10 cellular contexts compared by ENCODE assay signal in the genomic region with DNA sequence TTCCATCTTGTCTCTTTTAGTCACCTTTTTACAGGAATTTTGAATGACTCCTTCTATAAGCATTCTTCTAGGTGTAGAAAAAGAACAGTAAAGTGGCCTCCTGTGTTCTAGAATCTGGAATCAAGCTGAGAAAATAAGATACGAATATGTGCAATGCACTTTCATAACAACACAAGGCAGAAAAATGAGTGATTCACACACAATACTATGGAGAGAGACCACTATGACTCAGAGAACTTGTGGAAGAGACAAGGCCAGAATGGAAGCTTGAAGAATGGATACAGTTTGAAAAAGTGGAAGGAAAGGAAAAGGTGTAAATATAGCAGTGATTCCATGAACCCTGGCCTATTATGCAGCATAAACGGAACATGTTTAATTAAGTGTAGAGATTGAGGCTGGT. TPM values are rescaled to one million over a fixed set of nuclear protein-coding genes. Genes with fewer than 3 reads are reported as not detected.
A peak's percentile ranks its signal among the peaks of the same experiment; 100 is the strongest.
DNase-seq lines count a peak whose midpoint lies in the region; ATAC-seq and TF ChIP-seq lines count a peak whose summit lies in the region.
"Had no signal": no experiment of that assay in that cellular context is flagged by ENCODE, and none has a peak within 500 bp of the region (broad histone marks: within the 10 kb centered on the region; RNA-seq: fewer than 3 reads in every experiment).

No MANE protein-coding gene starts in this region.

- peaks cover 5% of the 10 kb centered on the region; the same call in 1 of the 2 replicates for H3F3A ChIP-seq in MM.1S (ENCODE audit: insufficient read depth, low read length)

- H3K79me2 ChIP-seq in MM.1S (ENCODE audit: low read length): no peaks in the 10 kb centered on the region
- H3K79me2 ChIP-seq: parathyroid adenoma had no signal

- no peak overlapping the region for H2AK5ac ChIP-seq in mesenchymal stem cell (ENCODE audit: low read length, severe bottlenecking)

- H2BK15ac ChIP-seq in mesenchymal stem cell (ENCODE audit: low read depth, poor library complexity, severe bottlenecking): no peak overlapping the region

- DNase-seq in GM03348 (ENCODE audit: low spot score): peak; percentile 19
- no peak for DNase-seq in MM.1S
- DNase-seq in astrocyte of the hippocampus (ENCODE audit: low read depth, low spot score): peak; percentile 49
- peak; percentile 68 for DNase-seq in mesenchymal stem cell
- DNase-seq in posterior vena cava (ENCODE audit: low spot score): no peak
- no peak for DNase-seq in DMS79 (lab: John Stamatoyannopoulos, UW)
- DNase-seq: activated CD4-positive, alpha-beta T cell treated with anti-CD3 and anti-CD28 coated beads, Interleukin-2, amount 50 U/mL, for 4 hours had no signal

- H2BK120ac ChIP-seq in mesenchymal stem cell (ENCODE audit: low read depth, low read length): no peak overlapping the region

- no peak overlapping the region for H2AFZ ChIP-seq in MM.1S (ENCODE audit: low read length)
- no peak overlapping the region for H2AFZ ChIP-seq in mesenchymal stem cell (ENCODE audit: low read depth, low read length)
- H2AFZ ChIP-seq: parathyroid adenoma had no signal

- H3K9me2 ChIP-seq in MM.1S (replicated peaks; ENCODE audit: insufficient read depth, low read length): no peaks in the 10 kb centered on the region

- H3K79me1 ChIP-seq in mesenchymal stem cell (replicated peaks; ENCODE audit: low read length, poor library complexity, severe bottlenecking): no peaks in the 10 kb centered on the region

- no peak overlapping the region for H3K23ac ChIP-seq in mesenchymal stem cell (ENCODE audit: low read length in 2 of 2)

- H3K9ac ChIP-seq in MM.1S (ENCODE audit: low read length) (no peak overlapping the region), mesenchymal stem cell (ENCODE audit: low read length) (peak overlapping the region; percentile 31)
- H3K9ac ChIP-seq: parathyroid adenoma had no signal

- no peaks in the 10 kb centered on the region for H3K27me3 ChIP-seq in MM.1S (replicated peaks; ENCODE audit: insufficient read depth, low read length)
- H3K27me3 ChIP-seq in mesenchymal stem cell (ENCODE audit: control insufficient read depth in 1 of 2, insufficient read depth in 1 of 2, low read length in 2 of 2): no peaks in the 10 kb centered on the region

- H3K27ac ChIP-seq in MM.1S (ENCODE audit: low read length): no peak overlapping the region
- H3K27ac ChIP-seq in mesenchymal stem cell (ENCODE audit: low read length, poor library complexity, severe bottlenecking): no peak overlapping the region
- H3K27ac ChIP-seq: parathyroid adenoma had no signal

- intact Hi-C loops in posterior vena cava (cut with DNase I): no loop called here

- no peak overlapping the region for H2BK12ac ChIP-seq in mesenchymal stem cell (ENCODE audit: low read length in 2 of 2)

- H3K4me1 ChIP-seq in MM.1S (ENCODE audit: low read length) (peaks cover 14% of the 10 kb centered on the region), mesenchymal stem cell (ENCODE audit: control insufficient read depth, insufficient read depth, low read depth, low read length) (no peaks in the 10 kb centered on the region)
- H3K4me1 ChIP-seq: parathyroid adenoma had no signal

- WGBS in mesenchymal stem cell: 92% methylated on average over 1 of the region's 2 CpGs

- H3K36me3 ChIP-seq in MM.1S (replicated peaks; ENCODE audit: insufficient read depth, low read length) (no peaks in the 10 kb centered on the region), mesenchymal stem cell (ENCODE audit: control insufficient read depth in 1 of 2, insufficient read depth in 2 of 2, low read depth in 1 of 2, low read length in 2 of 2) (no peaks in the 10 kb centered on the region)

- no peak overlapping the region for H3K14ac ChIP-seq in mesenchymal stem cell (ENCODE audit: low read length in 2 of 2)

- no peak overlapping the region for H3K4ac ChIP-seq in mesenchymal stem cell (ENCODE audit: low read depth in 1 of 2, low read length in 2 of 2)

- no peak overlapping the region for H2BK5ac ChIP-seq in mesenchymal stem cell (ENCODE audit: low read depth, low read length, poor library complexity, severe bottlenecking)

- no peak overlapping the region for H4K91ac ChIP-seq in mesenchymal stem cell (ENCODE audit: low read length)

- TF ChIP-seq CTCF in MM.1S (IDR thresholded peaks at IDR 0.05; ENCODE audit: low read length): no peak

- H3K4me3 ChIP-seq in MM.1S (ENCODE audit: low read length) (no peak overlapping the region), mesenchymal stem cell (ENCODE audit: insufficient read depth in 1 of 2, low read depth in 1 of 2, low read length in 2 of 2) (no peak overlapping the region)

- no peak overlapping the region for H3K18ac ChIP-seq in mesenchymal stem cell (ENCODE audit: low read depth in 1 of 2, low read length in 2 of 2)

- H3K9me3 ChIP-seq in MM.1S (replicated peaks; ENCODE audit: insufficient read depth, low read length): no peaks in the 10 kb centered on the region
- H3K9me3 ChIP-seq in mesenchymal stem cell (ENCODE audit: control insufficient read depth, low read length): no peaks in the 10 kb centered on the region

- ATAC-seq in GM18858 (IDR thresholded peaks at IDR 0.05; ENCODE audit: unreplicated experiment) (no peak), GM21381 (IDR thresholded peaks at IDR 0.05; ENCODE audit: unreplicated experiment) (no peak)

- H4K8ac ChIP-seq in mesenchymal stem cell (ENCODE audit: low read length): no peak overlapping the region

- peak overlapping the region; percentile 66; the same call in 1 of the 2 replicates for H3K4me2 ChIP-seq in MM.1S (ENCODE audit: low read depth, low read length)
- no peak overlapping the region for H3K4me2 ChIP-seq in mesenchymal stem cell (ENCODE audit: low read length, poor library complexity, severe bottlenecking)

- no peaks in the 10 kb centered on the region for H4K20me1 ChIP-seq in MM.1S (ENCODE audit: insufficient read depth, low read length)

RNA-seq across cellular contexts. Expression of gene SAMSN1, which starts 57.1 kb away (rescaled TPM):
- 0.25 TPM for polyA plus RNA-seq in mesenchymal stem cell (2013, experiment 1 of 2)
- 0.18 TPM for polyA plus RNA-seq in mesenchymal stem cell (2013, experiment 2 of 2)
- total RNA-seq in posterior vena cava: 10 to 100 TPM; 10.1 to 12.8 TPM

Comparison
In these comparisons a context has a peak if more than half of its experiments do, and no peak if none do; other contexts are left out.
1. DNase-seq: peak in GM03348 (single experiment), astrocyte of the hippocampus (single experiment) and mesenchymal stem cell (single experiment); none in MM.1S (single experiment), posterior vena cava (single experiment) and DMS79 (single experiment).